6 cellular contexts compared by ENCODE assay signal in the genomic region with DNA sequence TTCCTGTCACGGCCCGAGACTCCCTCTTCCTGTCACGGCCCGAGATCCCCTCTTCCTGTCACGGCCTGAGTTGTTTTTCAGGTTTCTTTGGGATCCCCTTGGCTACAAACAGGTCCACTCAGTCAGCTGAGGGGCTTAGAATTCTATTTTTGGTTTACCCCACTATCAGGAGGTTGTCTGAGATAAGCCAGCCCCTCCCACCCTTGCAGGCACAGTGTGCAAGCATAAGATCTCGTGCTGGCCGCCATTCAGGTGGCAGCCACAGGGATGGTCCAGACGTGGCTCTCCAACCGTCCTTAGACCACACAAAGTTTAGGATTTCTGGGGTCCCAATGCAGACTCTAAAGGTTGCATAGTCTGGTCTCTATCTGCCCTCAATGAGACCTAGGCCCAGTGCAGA.
A peak's percentile ranks its signal among the peaks of the same experiment; 100 is the strongest.
DNase-seq lines count a peak whose midpoint lies in the region; ATAC-seq and TF ChIP-seq lines count a peak whose summit lies in the region.
"Not testable (repeated sequence)": the region's sequence is repeated elsewhere in the genome, so short reads cannot be mapped to it uniquely, and the experiment has no call there.

No MANE protein-coding gene starts in this region.

- H3K79me2 ChIP-seq in OCI-LY7 (ENCODE audit: insufficient read depth, low read depth, low read length) = not testable (repeated sequence)

- not testable (repeated sequence) for H3K27me3 Mint-ChIP-seq in CD8-positive, alpha-beta memory T cell; activated CD4-positive, alpha-beta T cell treated with anti-CD3 and anti-CD28 coated beads, Interleukin-2, amount 10 ng/mL, durations not matched to agents 24 days and 14 days; activated naive CD4-positive, alpha-beta T cell treated with anti-CD3 and anti-CD28 coated beads, Interleukin-2, amount 10 ng/mL, durations not matched to agents 7 days and 5 days; central memory CD8-positive, alpha-beta T cell; naive thymus-derived CD4-positive, alpha-beta T cell

- ATAC-seq in central memory CD8-positive, alpha-beta T cell (replicated peaks; ENCODE audit: extremely low read depth, poor library complexity, severe bottlenecking) = peak; percentile 62
- not testable (repeated sequence) for ATAC-seq in naive thymus-derived CD4-positive, alpha-beta T cell

- POLR2A ChIA-PET in CD8-positive, alpha-beta memory T cell (lab: Charles Lee); OCI-LY7 (lab: Charles Lee); naive thymus-derived CD4-positive, alpha-beta T cell (lab: Charles Lee): not testable (repeated sequence)

- not testable (repeated sequence) for H3K4me1 ChIP-seq in CD8-positive, alpha-beta memory T cell (ENCODE audit: insufficient read depth, low read length); OCI-LY7 (ENCODE audit: insufficient read depth, low read length, poor library complexity, severe bottlenecking); naive thymus-derived CD4-positive, alpha-beta T cell (ENCODE audit: control insufficient read depth in 2 of 2, insufficient read depth in 2 of 2, low read length in 2 of 2)

- H3K9me3 ChIP-seq in CD8-positive, alpha-beta memory T cell (ENCODE audit: low read length); OCI-LY7 (ENCODE audit: low read length); naive thymus-derived CD4-positive, alpha-beta T cell (ENCODE audit: control insufficient read depth in 2 of 3, low read length in 3 of 3): not testable (repeated sequence)

- not testable (repeated sequence) for TF ChIP-seq CTCF in OCI-LY7 (conservative IDR thresholded peaks at IDR 0.05; ENCODE audit: low read length)

- H3K9me2 ChIP-seq in OCI-LY7 (ENCODE audit: insufficient read depth, low read length) = not testable (repeated sequence)

- peak overlapping the region in 6 of 8 donors; percentile 56 to 98 (median 94) for H3K27ac Mint-ChIP-seq in CD8-positive, alpha-beta memory T cell
- H3K27ac Mint-ChIP-seq in activated CD4-positive, alpha-beta T cell treated with anti-CD3 and anti-CD28 coated beads, Interleukin-2, amount 10 ng/mL, durations not matched to agents 24 days and 14 days = peak overlapping the region; percentile 72
- H3K27ac Mint-ChIP-seq in activated naive CD4-positive, alpha-beta T cell treated with anti-CD3 and anti-CD28 coated beads, Interleukin-2, amount 10 ng/mL, durations not matched to agents 7 days and 5 days = peak overlapping the region; percentile 83
- H3K27ac Mint-ChIP-seq in central memory CD8-positive, alpha-beta T cell (ENCODE audit: low read depth) = peak overlapping the region; percentile 89
- H3K27ac Mint-ChIP-seq in naive thymus-derived CD4-positive, alpha-beta T cell = peak overlapping the region in 6 of 9 donors; percentile 72 to 89 (median 82)

- not testable (repeated sequence) for H2AFZ ChIP-seq in OCI-LY7 (ENCODE audit: low read length)

- not testable (repeated sequence) for H3K27me3 ChIP-seq in CD8-positive, alpha-beta memory T cell (ENCODE audit: insufficient read depth, low read length, poor library complexity, severe bottlenecking); naive thymus-derived CD4-positive, alpha-beta T cell (ENCODE audit: control insufficient read depth in 2 of 2, insufficient read depth in 2 of 2, low read length in 2 of 2)

- H3K36me3 ChIP-seq in CD8-positive, alpha-beta memory T cell (ENCODE audit: insufficient read depth, low read length); OCI-LY7 (ENCODE audit: insufficient read depth, low read length); naive thymus-derived CD4-positive, alpha-beta T cell (ENCODE audit: control insufficient read depth in 2 of 3, insufficient read depth in 3 of 3, low read length in 3 of 3): not testable (repeated sequence)

- H3K4me3 ChIP-seq in CD8-positive, alpha-beta memory T cell (ENCODE audit: low read length); OCI-LY7 (ENCODE audit: low read depth, low read length, poor library complexity, severe bottlenecking); naive thymus-derived CD4-positive, alpha-beta T cell (ENCODE audit: low read length): not testable (repeated sequence)

- H4K20me1 ChIP-seq in OCI-LY7 (ENCODE audit: insufficient read depth, low read length) = not testable (repeated sequence)

- peak in 2 of 5 donors; percentile 0 to 28 for DNase-seq in CD8-positive, alpha-beta memory T cell
- DNase-seq in OCI-LY7 (ENCODE audit: low spot score) = peak; percentile 0
- DNase-seq in activated CD4-positive, alpha-beta T cell treated with anti-CD3 and anti-CD28 coated beads, Interleukin-2, amount 10 ng/mL, durations not matched to agents 24 days and 14 days = peak; percentile 32
- not testable (repeated sequence) for DNase-seq in activated naive CD4-positive, alpha-beta T cell treated with anti-CD3 and anti-CD28 coated beads, Interleukin-2, amount 10 ng/mL, durations not matched to agents 7 days and 5 days; central memory CD8-positive, alpha-beta T cell (ENCODE audit: low spot score in 2 of 2)
- DNase-seq in naive thymus-derived CD4-positive, alpha-beta T cell = peak in 3 of 9 donors; percentile 3 to 13 (median 9)

- H3K4me1 Mint-ChIP-seq in CD8-positive, alpha-beta memory T cell; activated CD4-positive, alpha-beta T cell treated with anti-CD3 and anti-CD28 coated beads, Interleukin-2, amount 10 ng/mL, durations not matched to agents 24 days and 14 days; activated naive CD4-positive, alpha-beta T cell treated with anti-CD3 and anti-CD28 coated beads, Interleukin-2, amount 10 ng/mL, durations not matched to agents 7 days and 5 days; central memory CD8-positive, alpha-beta T cell; naive thymus-derived CD4-positive, alpha-beta T cell: not testable (repeated sequence)

- intact Hi-C loops in OCI-LY7 (cut with micrococcal nuclease; ENCODE audit: unreplicated experiment); activated CD4-positive, alpha-beta T cell treated with anti-CD3 and anti-CD28 coated beads, Interleukin-2, amount 10 ng/mL, durations not matched to agents 24 days and 14 days (cut with micrococcal nuclease); naive thymus-derived CD4-positive, alpha-beta T cell (cut with micrococcal nuclease): not testable (repeated sequence)

- not testable (repeated sequence) for H3K9me3 Mint-ChIP-seq in CD8-positive, alpha-beta memory T cell; activated CD4-positive, alpha-beta T cell treated with anti-CD3 and anti-CD28 coated beads, Interleukin-2, amount 10 ng/mL, durations not matched to agents 24 days and 14 days; activated naive CD4-positive, alpha-beta T cell treated with anti-CD3 and anti-CD28 coated beads, Interleukin-2, amount 10 ng/mL, durations not matched to agents 7 days and 5 days; central memory CD8-positive, alpha-beta T cell; naive thymus-derived CD4-positive, alpha-beta T cell

- peak overlapping the region in 4 of 7 donors; percentile 47 to 89 (median 55) for H3K4me3 Mint-ChIP-seq in CD8-positive, alpha-beta memory T cell
- H3K4me3 Mint-ChIP-seq in activated CD4-positive, alpha-beta T cell treated with anti-CD3 and anti-CD28 coated beads, Interleukin-2, amount 10 ng/mL, durations not matched to agents 24 days and 14 days; activated naive CD4-positive, alpha-beta T cell treated with anti-CD3 and anti-CD28 coated beads, Interleukin-2, amount 10 ng/mL, durations not matched to agents 7 days and 5 days: not testable (repeated sequence)
- peak overlapping the region; percentile 32 for H3K4me3 Mint-ChIP-seq in central memory CD8-positive, alpha-beta T cell
- peak overlapping the region in 2 of 10 donors; percentile 43 to 51 for H3K4me3 Mint-ChIP-seq in naive thymus-derived CD4-positive, alpha-beta T cell

- not testable (repeated sequence) for H3K36me3 Mint-ChIP-seq in CD8-positive, alpha-beta memory T cell; activated CD4-positive, alpha-beta T cell treated with anti-CD3 and anti-CD28 coated beads, Interleukin-2, amount 10 ng/mL, durations not matched to agents 24 days and 14 days (ENCODE audit: low read depth); activated naive CD4-positive, alpha-beta T cell treated with anti-CD3 and anti-CD28 coated beads, Interleukin-2, amount 10 ng/mL, durations not matched to agents 7 days and 5 days; central memory CD8-positive, alpha-beta T cell (ENCODE audit: insufficient read depth); naive thymus-derived CD4-positive, alpha-beta T cell

- not testable (repeated sequence) for BruUV-seq in OCI-LY7 (replicated peaks; lab: Mats Ljungman, UMichigan)

- CTCF ChIA-PET in CD8-positive, alpha-beta memory T cell (lab: Charles Lee); OCI-LY7 (lab: Charles Lee; ENCODE audit: unreplicated experiment); activated naive CD4-positive, alpha-beta T cell treated with anti-CD3 and anti-CD28 coated beads, Interleukin-2, amount 10 ng/mL, durations not matched to agents 7 days and 5 days (lab: Charles Lee); naive thymus-derived CD4-positive, alpha-beta T cell (lab: Charles Lee): not testable (repeated sequence)

- not testable (repeated sequence) for H3K27ac ChIP-seq in CD8-positive, alpha-beta memory T cell (ENCODE audit: low read depth, low read length); naive thymus-derived CD4-positive, alpha-beta T cell (ENCODE audit: low read depth, low read length)
- H3K27ac ChIP-seq in OCI-LY7 (ENCODE audit: low read depth, low read length, poor library complexity, severe bottlenecking) = peak overlapping the region; percentile 57

- H3K4me2 ChIP-seq in OCI-LY7 (ENCODE audit: low read length) = not testable (repeated sequence)
